In the genomic region with DNA sequence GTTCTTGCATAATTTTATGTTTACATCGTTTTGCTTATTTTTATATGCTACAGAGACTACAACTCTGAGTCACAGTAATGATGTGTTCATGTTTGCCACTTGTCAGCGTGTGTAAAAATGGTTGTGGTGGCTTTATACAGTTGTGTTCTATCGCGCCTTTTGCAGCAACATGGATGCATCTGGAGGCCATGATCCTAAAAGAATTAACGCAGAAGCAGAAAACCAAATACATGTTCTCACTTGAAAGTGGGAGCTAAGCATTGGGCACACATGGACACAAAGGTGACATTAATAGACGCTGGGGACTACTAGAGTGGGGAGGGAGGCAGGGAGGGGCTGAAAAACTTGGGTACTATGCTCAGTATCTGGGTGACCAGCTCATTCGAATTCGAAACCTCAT, we compare ENCODE assay signal across 8 cellular contexts. TPM values are rescaled to one million over a fixed set of nuclear protein-coding genes. Genes with fewer than 3 reads are reported as not detected.
DNase-seq lines count a peak whose midpoint lies in the region; ATAC-seq and TF ChIP-seq lines count a peak whose summit lies in the region.

No MANE protein-coding gene starts in this region.

- H3K23me2 ChIP-seq in H9 (ENCODE audit: insufficient read length, low read depth, low read length, poor library complexity, severe bottlenecking), result peaks cover 9% of the 10 kb centered on the region

- peak overlapping the region; percentile 82 to 94 for H3K4me3 ChIP-seq in duodenal mucosa (ENCODE audit: low read depth in 1 of 2, low read length in 2 of 2)
- H3K4me3 ChIP-seq in neuron (ENCODE audit: low read length), result peak overlapping the region; percentile 72

- peaks cover 5% of the 10 kb centered on the region; the same call in 1 of the 2 replicates for H3K79me2 ChIP-seq in H9 (ENCODE audit: insufficient read depth, low read length)

- peak overlapping the region; percentile 33 for H3K18ac ChIP-seq in H9 (ENCODE audit: insufficient read length, low read depth, low read length)

- H3K4ac ChIP-seq in H9 (ENCODE audit: low read depth, low read length), result no peak overlapping the region

- H2BK12ac ChIP-seq in H9 (ENCODE audit: insufficient read length, low read depth, low read length), result no peak overlapping the region

- no peak overlapping the region for H3T11ph ChIP-seq in H9 (ENCODE audit: low read length)

- no peak overlapping the region for H2BK5ac ChIP-seq in H9 (ENCODE audit: insufficient read length, low read length)

- peaks cover 6 to 23% (median 20%) of the 10 kb centered on the region in 3 experiments; a peak in 5 of 7 replicates for H3K36me3 Mint-ChIP-seq in H9 (ENCODE audit: insufficient read depth in 1 of 3, low read depth in 3 of 3)

- H3K23ac ChIP-seq in H9 (ENCODE audit: insufficient read length, low read depth, low read length), result no peak overlapping the region

- no peak overlapping the region for H2AK5ac ChIP-seq in H9 (ENCODE audit: insufficient read length, low read length)

- H2BK120ac ChIP-seq in H9 (ENCODE audit: low read depth, low read length, poor library complexity, severe bottlenecking), result no peak overlapping the region

- H4K5ac ChIP-seq in H9 (ENCODE audit: insufficient read length, low read depth, low read length), result no peak overlapping the region

- no peak overlapping the region for H2BK20ac ChIP-seq in H9 (ENCODE audit: low read depth, low read length, poor library complexity, severe bottlenecking)

- peaks cover 0 to 13% of the 10 kb centered on the region in 2 donors for H3K36me3 ChIP-seq in duodenal mucosa (ENCODE audit: control insufficient read depth in 1 of 2, insufficient read depth in 2 of 2, low read length in 2 of 2)
- peaks cover 17% of the 10 kb centered on the region for H3K36me3 ChIP-seq in neuron (ENCODE audit: insufficient read depth, low read length)

- H4K91ac ChIP-seq in H9 (ENCODE audit: insufficient read length, low read depth, low read length), result no peak overlapping the region

- H3K27ac Mint-ChIP-seq in H9, result peak overlapping the region; percentile 100; a peak in 5 of 7 replicates

- H3K4me3 Mint-ChIP-seq in H9, result peak overlapping the region; percentile 98 to 99

- no peak overlapping the region for H2AFZ ChIP-seq in H9 (ENCODE audit: low read length)
- H2AFZ ChIP-seq in neuron (ENCODE audit: low read depth, low read length), result peak overlapping the region; percentile 47

- no peak overlapping the region for H3K14ac ChIP-seq in H9 (ENCODE audit: insufficient read depth, low read length)

- H3K56ac ChIP-seq in H9 (ENCODE audit: insufficient read length, low read depth, low read length), result no peak overlapping the region

- no CpG with 5 or more reads among the region's 8 CpGs for WGBS in H9 (ENCODE audit: extremely low coverage, insufficient read length, low lambda C conversion rate)

- no peak for TF ChIP-seq CTCF in H9 (conservative IDR thresholded peaks at IDR 0.05)

- DNase-seq in H9 (no peak), RPMI8226 (peak; percentile 14), amniotic stem cell (lab: John Stamatoyannopoulos, UW) (no peak), HK-2 (ENCODE audit: unreplicated experiment) (no peak)

- peaks cover 3% of the 10 kb centered on the region; the same call in 1 of the 2 replicates for H3K27me3 Mint-ChIP-seq in H9 (ENCODE audit: low read depth)

- no peaks in the 10 kb centered on the region for H3K9me3 ChIP-seq in H9 (ENCODE audit: control insufficient read depth, low read depth, low read length)
- no peaks in the 10 kb centered on the region for H3K9me3 ChIP-seq in duodenal mucosa (ENCODE audit: control insufficient read depth in 1 of 2, low read length in 2 of 2)
- peaks cover 3% of the 10 kb centered on the region for H3K9me3 ChIP-seq in neuron (ENCODE audit: low read length)

- no peaks in the 10 kb centered on the region for H3K9me3 Mint-ChIP-seq in H9

- H3K9ac ChIP-seq in H9 (ENCODE audit: extremely low read depth, insufficient read length, low read length) (peak overlapping the region; percentile 57), duodenal mucosa (ENCODE audit: low read depth in 1 of 2, low read length in 2 of 2) (peak overlapping the region; percentile 89 to 93)

- H3K27ac ChIP-seq in H9 (ENCODE audit: insufficient read length, low read depth, low read length), result peak overlapping the region; percentile 79
- peak overlapping the region; percentile 99 for H3K27ac ChIP-seq in duodenal mucosa (ENCODE audit: low read depth, low read length)

- ATAC-seq in GM19351 (IDR thresholded peaks at IDR 0.05; ENCODE audit: unreplicated experiment) (no peak), HG02938 (IDR thresholded peaks at IDR 0.05; ENCODE audit: unreplicated experiment) (no peak)

- no peak overlapping the region for H2BK15ac ChIP-seq in H9 (ENCODE audit: low read depth, low read length)

- no peaks in the 10 kb centered on the region for H4K20me1 ChIP-seq in H9 (ENCODE audit: control insufficient read depth, insufficient read depth, insufficient read length)

- H3K79me1 ChIP-seq in H9 (ENCODE audit: insufficient read depth, low read depth, low read length, poor library complexity, severe bottlenecking), result no peaks in the 10 kb centered on the region

- H3K4me1 Mint-ChIP-seq in H9, result peaks cover 17 to 23% of the 10 kb centered on the region in 2 experiments

- peak overlapping the region; percentile 96 for H3K4me2 ChIP-seq in H9 (ENCODE audit: insufficient read depth, insufficient read length, low read length)

- H4K8ac ChIP-seq in H9 (replicated peaks; ENCODE audit: insufficient read length, low read depth, low read length), result no peak overlapping the region

- no peaks in the 10 kb centered on the region for H3K27me3 ChIP-seq in H9 (ENCODE audit: insufficient read depth, low read length)
- H3K27me3 ChIP-seq in duodenal mucosa (ENCODE audit: control insufficient read depth in 1 of 2, insufficient read depth in 2 of 2, low read length in 2 of 2), result no peaks in the 10 kb centered on the region
- H3K27me3 ChIP-seq in neuron (ENCODE audit: insufficient read depth, low read length), result peaks cover 10% of the 10 kb centered on the region

- H3K4me1 ChIP-seq in H9 (ENCODE audit: insufficient read depth, low read length), result no peaks in the 10 kb centered on the region
- H3K4me1 ChIP-seq in duodenal mucosa (ENCODE audit: control insufficient read depth in 1 of 2, insufficient read depth in 2 of 2, low read length in 2 of 2), result peaks cover 6 to 9% of the 10 kb centered on the region in 2 donors
- H3K4me1 ChIP-seq in neuron (ENCODE audit: insufficient read depth, low read length), result peaks cover 5% of the 10 kb centered on the region

RNA-seq across cellular contexts. Expression of a gene that starts 1.0 kb away (rescaled TPM):
- total RNA-seq in H9 (2021), result 60.0 and 65.9 TPM in 2 replicates

RNA-seq across cellular contexts. Expression of a gene that starts 9.7 kb away (rescaled TPM):
- 12.0 TPM in 2 replicates for total RNA-seq in H9 (2021)

RNA-seq across cellular contexts. Expression of a gene that starts 39.6 kb away (rescaled TPM):
- 16.1 and 17.6 TPM in 2 replicates for total RNA-seq in H9 (2021)

RNA-seq across cellular contexts. Expression of a gene that starts 39.9 kb away (rescaled TPM):
- total RNA-seq in H9 (2021), result 9.6 and 10.5 TPM in 2 replicates
